8 cellular contexts compared by ENCODE assay signal in the genomic region with DNA sequence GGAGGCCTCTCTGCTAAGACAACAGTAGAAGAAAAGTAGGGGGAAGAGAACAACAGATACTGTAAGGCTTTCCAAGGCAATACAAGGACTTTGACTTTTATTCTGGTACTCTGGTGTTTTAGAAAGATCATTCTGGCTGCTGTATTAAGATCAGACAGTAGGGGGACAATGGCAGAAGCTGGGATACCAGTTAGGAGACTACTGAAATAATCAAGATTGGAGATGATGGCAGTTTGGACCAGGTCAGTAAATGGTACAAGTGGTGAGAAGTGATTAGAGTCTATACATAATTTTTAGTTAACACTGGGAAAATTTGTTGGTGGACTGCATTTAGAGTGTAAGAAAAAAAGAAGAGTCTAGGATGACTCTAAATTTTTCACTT.
DNase-seq lines count a peak whose midpoint lies in the region; FAIRE-seq and TF ChIP-seq lines count a peak whose summit lies in the region.

No MANE protein-coding gene starts in this region.

- H3K4me1 ChIP-seq in keratinocyte (ENCODE audit: control insufficient read depth, extremely low read depth, insufficient read depth, low read length) = no peaks in the 10 kb centered on the region

- no peaks in the 10 kb centered on the region for H3K27me3 ChIP-seq in keratinocyte (ENCODE audit: control insufficient read depth, extremely low read depth, insufficient read depth, low read length)

- H3K27ac Mint-ChIP-seq in activated CD4-positive, alpha-beta T cell treated with anti-CD3 and anti-CD28 coated beads, Interleukin-2, amount 10 ng/mL, durations not matched to agents 24 days and 14 days = no peak overlapping the region

- no peak overlapping the region for H2AFZ ChIP-seq in keratinocyte (ENCODE audit: control insufficient read depth, low read length)

- H3K27ac ChIP-seq in keratinocyte (ENCODE audit: control insufficient read depth, insufficient read depth, low read length) = no peak overlapping the region

- H4K20me1 ChIP-seq in keratinocyte (ENCODE audit: control insufficient read depth, extremely low read depth, insufficient read depth, low read length) = no peaks in the 10 kb centered on the region

- FAIRE-seq in keratinocyte (lab: Jason Lieb, UNC) = no peak

- no peak overlapping the region for H3K4me3 ChIP-seq in WI38 (ENCODE audit: low read depth, low read length)
- no peak overlapping the region for H3K4me3 ChIP-seq in keratinocyte (ENCODE audit: control insufficient read depth in 2 of 3, extremely low read depth in 1 of 3, insufficient read depth in 2 of 3, low read depth in 1 of 3, low read length in 3 of 3)

- DNase-seq in SIG-M5 treated with dmso at 0.1 percent for 504 hours (lab: John Stamatoyannopoulos, UW; ENCODE audit: unreplicated experiment) (peak; percentile 53), SIG-M5 (lab: John Stamatoyannopoulos, UW) (no peak), HT-29 (ENCODE audit: low spot score) (peak; percentile 49), keratinocyte (ENCODE audit: low read depth, low spot score) (no peak), LoVo (ENCODE audit: low spot score) (no peak), DMS153 (lab: John Stamatoyannopoulos, UW) (no peak)
- DNase-seq in activated CD4-positive, alpha-beta T cell treated with anti-CD3 and anti-CD28 coated beads, Interleukin-2, amount 10 ng/mL, durations not matched to agents 24 days and 14 days = no peak

- H3K9me1 ChIP-seq in keratinocyte (ENCODE audit: control insufficient read depth, extremely low read depth, insufficient read depth, low read length) = no peaks in the 10 kb centered on the region

- H3K79me2 ChIP-seq in keratinocyte (ENCODE audit: control insufficient read depth, insufficient read depth, low read length) = no peaks in the 10 kb centered on the region

- no peak overlapping the region for H3K9ac ChIP-seq in keratinocyte (ENCODE audit: control insufficient read depth, extremely low read depth, insufficient read depth, low read length)

- dilution Hi-C loops in keratinocyte (cut with MboI; ENCODE audit: extremely low pct_ligation_motif_present, low sequenced_read_pairs) = no loop called here

- no peaks in the 10 kb centered on the region for H3K9me3 Mint-ChIP-seq in activated CD4-positive, alpha-beta T cell treated with anti-CD3 and anti-CD28 coated beads, Interleukin-2, amount 10 ng/mL, durations not matched to agents 24 days and 14 days

- intact Hi-C loops in activated CD4-positive, alpha-beta T cell treated with anti-CD3 and anti-CD28 coated beads, Interleukin-2, amount 10 ng/mL, durations not matched to agents 24 days and 14 days (cut with micrococcal nuclease) = loop anchor here (5.0 to 10.0 kb wide), 2 partner anchors 140 to 203 kb away; partner anchors contain the start of gene ROCK1

- no peak overlapping the region for H3K4me2 ChIP-seq in keratinocyte (ENCODE audit: control insufficient read depth, extremely low read depth, insufficient read depth, low read depth, low read length)

- H3K4me1 Mint-ChIP-seq in activated CD4-positive, alpha-beta T cell treated with anti-CD3 and anti-CD28 coated beads, Interleukin-2, amount 10 ng/mL, durations not matched to agents 24 days and 14 days = peaks cover 1% of the 10 kb centered on the region

- H3K4me3 Mint-ChIP-seq in activated CD4-positive, alpha-beta T cell treated with anti-CD3 and anti-CD28 coated beads, Interleukin-2, amount 10 ng/mL, durations not matched to agents 24 days and 14 days = no peak overlapping the region

- TF ChIP-seq CTCF in WI38 (IDR thresholded peaks at IDR 0.05; ENCODE audit: low read depth, low read length) (peak; percentile 38; the same call in 1 of the 2 replicates), keratinocyte (optimal IDR thresholded peaks at IDR 0.05 in 1 of 3, IDR thresholded peaks at IDR 0.05 in 1 of 3, conservative IDR thresholded peaks at IDR 0.05 in 1 of 3; ENCODE audit: extremely low read depth in 1 of 3, insufficient read depth in 2 of 3, low read length in 3 of 3) (peak; percentile 10 to 50 (median 40))

- H3K36me3 ChIP-seq in keratinocyte (ENCODE audit: control insufficient read depth in 2 of 2, extremely low read depth in 1 of 2, insufficient read depth in 2 of 2, low read length in 2 of 2) = peaks cover 0 to 5% of the 10 kb centered on the region in 2 experiments

- no peaks in the 10 kb centered on the region for H3K9me3 ChIP-seq in keratinocyte (ENCODE audit: control insufficient read depth, low read depth, low read length)

- H3K36me3 Mint-ChIP-seq in activated CD4-positive, alpha-beta T cell treated with anti-CD3 and anti-CD28 coated beads, Interleukin-2, amount 10 ng/mL, durations not matched to agents 24 days and 14 days (ENCODE audit: low read depth) = peaks cover 39% of the 10 kb centered on the region

- H3K27me3 Mint-ChIP-seq in activated CD4-positive, alpha-beta T cell treated with anti-CD3 and anti-CD28 coated beads, Interleukin-2, amount 10 ng/mL, durations not matched to agents 24 days and 14 days = no peaks in the 10 kb centered on the region

Comparison
In these comparisons a context has a peak if more than half of its experiments do, and no peak if none do; other contexts are left out.
1. DNase-seq: peak in SIG-M5 treated with dmso at 0.1 percent for 504 hours (single experiment) and HT-29 (single experiment); none in SIG-M5 (single experiment), keratinocyte (single experiment), LoVo (single experiment), DMS153 (single experiment) and activated CD4-positive, alpha-beta T cell treated with anti-CD3 and anti-CD28 coated beads, Interleukin-2, amount 10 ng/mL, durations not matched to agents 24 days and 14 days (single experiment).